25 cellular contexts compared by ENCODE assay signal in genomic region chr20:37505263-37506165, GRCh38. TPM values are rescaled to one million over a fixed set of nuclear protein-coding genes. Genes with fewer than 3 reads are reported as not detected.
DNase-seq lines count a peak whose midpoint lies in the region; ATAC-seq and TF ChIP-seq lines count a peak whose summit lies in the region.
"Had no signal": no experiment of that assay in that cellular context is flagged by ENCODE, and none has a peak within 500 bp of the region (broad histone marks: within the 10 kb centered on the region; RNA-seq: fewer than 3 reads in every experiment).

No MANE protein-coding gene starts in this region.

- POLR2A ChIA-PET in PC-3 (lab: Charles Lee; ENCODE audit: unreplicated experiment), result no interaction called here
- POLR2A ChIA-PET in OCI-LY7 (lab: Charles Lee), result interaction anchor here (0.7 to 1.4 kb wide), 4 partner anchors 7 to 92 kb away, joined by 3 to 7 read pairs (median 4); no protein-coding TSS in a partner anchor

- BruUV-seq in PC-3 (replicated peaks; lab: Mats Ljungman, UMichigan) (no TSS peak), OCI-LY7 (replicated peaks; lab: Mats Ljungman, UMichigan) (no TSS peak)

- no peak for TF ChIP-seq POLR2A in thyroid gland (IDR thresholded peaks at IDR 0.05)

- H2AFZ ChIP-seq in PC-3 (ENCODE audit: low read length), result no peak overlapping the region
- no peak overlapping the region for H2AFZ ChIP-seq in OCI-LY7 (ENCODE audit: low read length)

- in situ Hi-C loops in KBM-7 (cut with MboI; ENCODE audit: low pct_unique_long_range_greater_than_20kb, low sequenced_read_pairs), result no loop called here

- H3K4me1 ChIP-seq in heart right ventricle (peaks cover 0 to 40% (median 19%) of the 10 kb centered on the region in 9 donors), PC-3 (ENCODE audit: insufficient read depth, low read length) (no peaks in the 10 kb centered on the region), thyroid gland (peaks cover 0 to 7% of the 10 kb centered on the region in 2 donors), OCI-LY7 (ENCODE audit: insufficient read depth, low read length, poor library complexity, severe bottlenecking) (peaks cover 29% of the 10 kb centered on the region)
- H3K4me1 ChIP-seq: breast epithelium, left lung, vagina had no signal

- H3K27me3 ChIP-seq in heart right ventricle, result no peaks in the 10 kb centered on the region
- H3K27me3 ChIP-seq in PC-3 (ENCODE audit: low read length), result no peaks in the 10 kb centered on the region
- no peaks in the 10 kb centered on the region for H3K27me3 ChIP-seq in thyroid gland
- H3K27me3 ChIP-seq: breast epithelium, left lung, vagina had no signal

- H3K4me3 ChIP-seq in heart right ventricle (no peak overlapping the region), PC-3 (ENCODE audit: low read length) (no peak overlapping the region), thyroid gland (replicated peaks in 1 of 3) (no peak overlapping the region), OCI-LY7 (ENCODE audit: low read depth, low read length, poor library complexity, severe bottlenecking) (no peak overlapping the region)
- H3K4me3 ChIP-seq: breast epithelium, coronary artery, left lung, skin epidermis, vagina had no signal

- no peaks in the 10 kb centered on the region for H3F3A ChIP-seq in PC-3 (ENCODE audit: low read length, unreplicated experiment)

- peak in 6 of 8 donors; percentile 13 to 55 (median 36) for ATAC-seq in heart right ventricle
- ATAC-seq in left cardiac atrium, result no peak
- 0 out of 2 replicates have a peak, but pooled peaks have one; percentile 10 for ATAC-seq in PC-3
- peak; percentile 67 for ATAC-seq in left lobe of liver
- ATAC-seq: activated CD8-positive, alpha-beta T cell treated with anti-CD3 and anti-CD28 coated beads for 36 hours; left lung; stimulated activated naive B cell treated with anti-CD40 and anti-IgM and Interleukin-4, amounts not matched to agents 10 μg/mL and 1 μg/mL and 100 μg/mL, for 72 hours had no signal

- intact Hi-C loops in heart right ventricle (cut with DNase I), result no loop called here
- intact Hi-C loops in left cardiac atrium (cut with DNase I), result no loop called here
- intact Hi-C loops in PC-3 (cut with micrococcal nuclease), result loop anchor here (10.0 kb wide), 1 partner anchor 61 kb away; no protein-coding TSS in a partner anchor
- intact Hi-C loops in thyroid gland (cut with DNase I), result no loop called here
- intact Hi-C loops in OCI-LY7 (cut with micrococcal nuclease; ENCODE audit: unreplicated experiment), result no loop called here

- no peak overlapping the region for H3K27ac ChIP-seq in heart right ventricle
- H3K27ac ChIP-seq in PC-3 (ENCODE audit: low read length), result no peak overlapping the region
- H3K27ac ChIP-seq in thyroid gland, result no peak overlapping the region
- no peak overlapping the region for H3K27ac ChIP-seq in OCI-LY7 (ENCODE audit: low read depth, low read length, poor library complexity, severe bottlenecking)
- H3K27ac ChIP-seq: breast epithelium, coronary artery, left lung, skin epidermis, vagina had no signal

- H3K9ac ChIP-seq in PC-3 (ENCODE audit: low read length), result no peak overlapping the region

- DNase-seq in heart right ventricle (no peak), left cardiac atrium (no peak), PC-3 (no peak), left lobe of liver (ENCODE audit: low spot score) (no peak), thyroid gland (peak; percentile 57 to 60), KBM-7 (no peak), OCI-LY7 (ENCODE audit: low spot score) (no peak)
- no peak for DNase-seq in activated CD8-positive, alpha-beta memory T cell treated with anti-CD3 and anti-CD28 coated beads for 24 hours
- DNase-seq: activated CD4-positive, CD25-positive, alpha-beta regulatory T cell; activated CD8-positive, alpha-beta T cell treated with anti-CD3 and anti-CD28 coated beads for 36 hours; activated naive CD4-positive, alpha-beta T cell; activated T-cell treated with anti-CD3 and anti-CD28 coated beads, Interleukin-2, amount 50 U/mL, for 1 hour; amniotic stem cell; left lung; NCI-H2029; NCI-H446 treated with DMSO at 0.1 percent for 48 hours; nephron progenitor cell; stimulated activated naive B cell treated with anti-CD40 and anti-IgM and Interleukin-4, amounts not matched to agents 10 μg/mL and 1 μg/mL and 100 μg/mL, for 72 hours; T1000 had no signal

- H3K4me2 ChIP-seq in PC-3 (ENCODE audit: low read length), result no peak overlapping the region
- H3K4me2 ChIP-seq in OCI-LY7 (ENCODE audit: low read length), result no peak overlapping the region

- TF ChIP-seq CTCF in heart right ventricle (IDR thresholded peaks at IDR 0.05) (no peak), PC-3 (conservative IDR thresholded peaks at IDR 0.05; ENCODE audit: low read depth, low read length) (no peak), thyroid gland (IDR thresholded peaks at IDR 0.05) (no peak), OCI-LY7 (conservative IDR thresholded peaks at IDR 0.05; ENCODE audit: low read length) (no peak)

- H3K79me2 ChIP-seq in PC-3 (ENCODE audit: low read length), result no peaks in the 10 kb centered on the region
- no peaks in the 10 kb centered on the region for H3K79me2 ChIP-seq in OCI-LY7 (ENCODE audit: insufficient read depth, low read depth, low read length)

- H3K36me3 ChIP-seq in heart right ventricle (peaks cover 0 to 36% (median 0%) of the 10 kb centered on the region in 9 donors), PC-3 (ENCODE audit: low read depth, low read length) (peaks cover 20% of the 10 kb centered on the region), thyroid gland (peaks cover 0 to 7% of the 10 kb centered on the region in 2 donors), OCI-LY7 (ENCODE audit: insufficient read depth, low read length) (no peaks in the 10 kb centered on the region)
- H3K36me3 ChIP-seq: breast epithelium had no signal

- H3K9me3 ChIP-seq in heart right ventricle (no peaks in the 10 kb centered on the region), PC-3 (ENCODE audit: low read length) (no peaks in the 10 kb centered on the region), thyroid gland (no peaks in the 10 kb centered on the region), OCI-LY7 (ENCODE audit: low read length) (no peaks in the 10 kb centered on the region)
- H3K9me3 ChIP-seq: breast epithelium, left lung, vagina had no signal

- whole genome bisulfite sequencing in heart right ventricle, 2 donors, result 61 to 70% methylated on average over 7 of the region's 7 CpGs
- WGBS in thyroid gland, 2 donors, result 47 to 72% methylated on average over 7 of the region's 7 CpGs

- CTCF ChIA-PET in PC-3 (lab: Charles Lee), result no interaction called here
- CTCF ChIA-PET in OCI-LY7 (lab: Charles Lee; ENCODE audit: unreplicated experiment), result interaction anchor here (0.5 kb wide), 1 partner anchor 11 kb away, joined by 5 read pairs; no protein-coding TSS in a partner anchor

- no peaks in the 10 kb centered on the region for H4K20me1 ChIP-seq in PC-3 (ENCODE audit: low read length)
- no peaks in the 10 kb centered on the region for H4K20me1 ChIP-seq in OCI-LY7 (ENCODE audit: insufficient read depth, low read length)

- H3K9me2 ChIP-seq in PC-3 (replicated peaks; ENCODE audit: low read length), result no peaks in the 10 kb centered on the region
- H3K9me2 ChIP-seq in OCI-LY7 (ENCODE audit: insufficient read depth, low read length), result no peaks in the 10 kb centered on the region

RNA-seq across cellular contexts. Expression of gene NNAT, which starts 15.5 kb away (rescaled TPM):
- total RNA-seq in heart right ventricle (under 1 TPM in 5 of 10 donors, not detected in 5; 0.24 to 0.78 (median 0.46) TPM), left cardiac atrium (1 to 10 TPM; 2.8 to 4.0 TPM), PC-3 (2014; rRNA removed) (not detected in 2 replicates), left lobe of liver (0.15 TPM), thyroid gland (1 to 10 TPM in 3 of 4 donors, under 1 TPM in 1; 0.45 to 4.9 (median 1.6) TPM), OCI-LY7 (2022) (not detected in 2 replicates)
- 1 to 10 TPM in 1 of 2 donors, under 1 TPM in 1; 0.29 to 1.1 TPM for polyA plus RNA-seq in heart right ventricle
- not detected in 2 replicates for total RNA-seq in OCI-LY7 (2014; rRNA removed; shearing (Covaris generic))
- total RNA-seq: G401 had no signal
- polyA plus RNA-seq: CD14-positive monocyte had no signal

RNA-seq across cellular contexts. Expression of gene BLCAP, which starts 22.2 kb away (rescaled TPM):
- total RNA-seq in heart right ventricle, result 100 to 1,000 TPM in 1 of 10 donors, 10 to 100 TPM in 9; 66.1 to 106 (median 84.1) TPM
- polyA plus RNA-seq in heart right ventricle, result 10 to 100 TPM; 73.3 to 79.3 TPM
- 10 to 100 TPM; 87.9 to 99.8 TPM for total RNA-seq in left cardiac atrium
- 100 and 120 TPM in 2 replicates for total RNA-seq in PC-3 (2014; rRNA removed)
- total RNA-seq in left lobe of liver, result 70.4 TPM
- total RNA-seq in thyroid gland, result 10 to 100 TPM; 56.6 to 80.3 (median 64.5) TPM
- 25.1 and 32.3 TPM in 2 replicates for total RNA-seq in OCI-LY7 (2014; rRNA removed; shearing (Covaris generic))
- 55.1 and 57.7 TPM in 2 replicates for total RNA-seq in OCI-LY7 (2022)

Comparison
In these comparisons a context has a peak if more than half of its experiments do, and no peak if none do; other contexts are left out.
1. ATAC-seq: peak in heart right ventricle (6 of 8), PC-3 (single experiment) and left lobe of liver (single experiment); none in left cardiac atrium (0 of 2).
2. DNase-seq: peak in thyroid gland (2 of 2); none in heart right ventricle (0 of 2), left cardiac atrium (single experiment), PC-3 (single experiment), left lobe of liver (single experiment), KBM-7 (single experiment), OCI-LY7 (single experiment) and activated CD8-positive, alpha-beta memory T cell treated with anti-CD3 and anti-CD28 coated beads for 24 hours (single experiment).